10 cellular contexts compared by ENCODE assay signal in the genomic region with DNA sequence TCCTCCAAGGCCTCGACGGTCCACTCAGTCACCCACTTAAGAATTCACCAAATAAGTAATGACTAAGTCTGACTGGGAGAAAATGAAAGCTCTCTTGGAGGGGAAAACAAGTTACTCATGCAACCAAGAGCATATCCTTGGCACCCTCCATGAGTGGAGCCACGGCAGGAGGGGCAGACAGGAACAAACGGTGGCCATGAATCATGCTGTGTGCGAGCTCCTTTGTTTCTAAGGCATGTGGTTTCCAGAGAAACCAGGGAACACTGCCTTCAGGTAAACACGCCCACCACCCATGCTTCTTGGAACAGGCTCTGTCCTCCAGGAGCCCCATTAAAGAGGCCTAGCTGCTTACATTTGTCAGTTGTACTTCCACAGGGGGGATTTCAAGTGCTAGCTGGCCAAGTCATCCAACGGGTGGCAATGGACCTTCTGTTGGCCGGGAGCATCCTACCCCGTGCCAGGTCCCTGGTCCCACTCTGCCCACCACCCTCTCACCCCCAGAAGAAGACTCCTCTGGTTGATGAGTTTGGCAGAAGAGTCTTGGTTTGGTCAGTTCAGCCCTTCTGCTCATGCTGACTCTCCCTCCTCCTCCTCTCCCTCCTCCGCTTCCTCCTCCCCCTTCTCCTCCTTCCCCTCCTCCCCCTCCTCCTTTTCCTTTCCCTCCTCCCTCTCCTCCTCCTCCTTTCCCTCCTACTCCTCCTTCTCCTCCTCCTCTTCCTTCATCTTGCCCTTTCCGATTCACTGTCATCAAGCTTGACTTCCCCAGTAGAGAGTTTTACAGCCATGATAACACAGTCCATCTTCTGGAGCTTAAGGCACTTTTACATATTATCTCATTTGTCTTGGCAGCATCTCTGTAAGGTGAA.
DNase-seq lines count a peak whose midpoint lies in the region; ATAC-seq and TF ChIP-seq lines count a peak whose summit lies in the region.
"Had no signal": no experiment of that assay in that cellular context is flagged by ENCODE, and none has a peak within 500 bp of the region (broad histone marks: within the 10 kb centered on the region; RNA-seq: fewer than 3 reads in every experiment).

No MANE protein-coding gene starts in this region.

- no peak overlapping the region for H3K4me3 ChIP-seq in SJSA1
- no peak overlapping the region for H3K4me3 ChIP-seq in fibroblast of villous mesenchyme (ENCODE audit: low read depth, low read length)

- TF ChIP-seq CTCF in fibroblast of villous mesenchyme (IDR thresholded peaks at IDR 0.05; ENCODE audit: insufficient read depth, low read depth, low read length): no peak
- TF ChIP-seq CTCF in GM10266 (IDR thresholded peaks at IDR 0.05; ENCODE audit: control insufficient read depth, insufficient read depth, low read depth, missing control alignments): no peak

- DNase-seq in activated CD4-positive, alpha-beta T cell treated with anti-CD3 and anti-CD28 coated beads for 48 hours: peak; percentile 68
- no peak for DNase-seq in activated CD4-positive, alpha-beta T cell treated with anti-CD3 and anti-CD28 coated beads for 4 hours
- DNase-seq in SJSA1 (ENCODE audit: low read depth in 1 of 2, low spot score in 2 of 2) (peak; percentile 81 to 90), fibroblast of villous mesenchyme (ENCODE audit: low read depth) (peak; percentile 54), epidermal melanocyte (ENCODE audit: insufficient read length, low spot score) (no peak), GM10266 (ENCODE audit: extremely low spot score) (no peak)
- DNase-seq in stimulated activated CD8-positive, alpha-beta memory T cell treated with anti-CD3 and anti-CD28 coated beads, Interleukin-4, amount 100 ng/mL, for 24 hours (ENCODE audit: low read depth): peak; percentile 1
- DNase-seq: NCI-H526 treated with DMSO at 0.1 percent for 48 hours had no signal

- ATAC-seq in HG02623 (IDR thresholded peaks at IDR 0.05; ENCODE audit: unreplicated experiment): no peak

- peaks cover 16% of the 10 kb centered on the region for H3K4me1 ChIP-seq in SJSA1 (replicated peaks)

- no peaks in the 10 kb centered on the region; the same call in 1 of the 2 replicates for H3K9me3 ChIP-seq in SJSA1 (replicated peaks)

- no peaks in the 10 kb centered on the region for H3K36me3 ChIP-seq in SJSA1

- no peaks in the 10 kb centered on the region for H3K27me3 ChIP-seq in SJSA1 (replicated peaks)

- H3K27ac ChIP-seq in SJSA1: peak overlapping the region; percentile 60
- H3K27ac ChIP-seq: C4-2B had no signal

Comparison
In these comparisons a context has a peak if more than half of its experiments do, and no peak if none do; other contexts are left out.
1. DNase-seq: peak in activated CD4-positive, alpha-beta T cell treated with anti-CD3 and anti-CD28 coated beads for 48 hours (single experiment), SJSA1 (2 of 2), fibroblast of villous mesenchyme (single experiment) and stimulated activated CD8-positive, alpha-beta memory T cell treated with anti-CD3 and anti-CD28 coated beads, Interleukin-4, amount 100 ng/mL, for 24 hours (single experiment); none in activated CD4-positive, alpha-beta T cell treated with anti-CD3 and anti-CD28 coated beads for 4 hours (0 of 2), epidermal melanocyte (single experiment) and GM10266 (single experiment).